Comparison of ENCODE assay signal across 18 cellular contexts in genomic region chr1:201662646-201663045, GRCh38.
DNase-seq lines count a peak whose midpoint lies in the region; ATAC-seq and TF ChIP-seq lines count a peak whose summit lies in the region.
"Had no signal": no experiment of that assay in that cellular context is flagged by ENCODE, and none has a peak within 500 bp of the region (broad histone marks: within the 10 kb centered on the region; RNA-seq: fewer than 3 reads in every experiment).

No MANE protein-coding gene starts in this region.

- CTCF ChIA-PET in RWPE1 (lab: Yijun Ruan, JAX) = interaction anchor here (1.2 kb wide), 1 partner anchor 12 kb away, joined by 4 read pairs; no protein-coding TSS in a partner anchor
- CTCF ChIA-PET in naive thymus-derived CD4-positive, alpha-beta T cell (lab: Charles Lee) = no interaction called here

- H3K36me3 Mint-ChIP-seq in endothelial cell (ENCODE audit: low read depth, unreplicated experiment) (peaks cover 22% of the 10 kb centered on the region), neural progenitor cell (peaks cover 2% of the 10 kb centered on the region)
- no peaks in the 10 kb centered on the region for H3K36me3 Mint-ChIP-seq in naive thymus-derived CD4-positive, alpha-beta T cell
- H3K36me3 Mint-ChIP-seq in naive thymus-derived CD8-positive, alpha-beta T cell = no peaks in the 10 kb centered on the region
- H3K36me3 Mint-ChIP-seq: CD8-positive, alpha-beta T cell had no signal

- no peak overlapping the region for H2AFZ ChIP-seq in neural progenitor cell (replicated peaks)

- no peaks in the 10 kb centered on the region for H3K36me3 ChIP-seq in neural progenitor cell
- no peaks in the 10 kb centered on the region for H3K36me3 ChIP-seq in naive thymus-derived CD4-positive, alpha-beta T cell (ENCODE audit: control insufficient read depth in 2 of 3, insufficient read depth in 3 of 3, low read length in 3 of 3)

- H3K9ac ChIP-seq in neural progenitor cell = no peak overlapping the region
- H3K9ac ChIP-seq: BLaER1 treated with 17β-estradiol and CSF1 and Interleukin-3, amounts not matched to agents 10 nM and 100 nM had no signal

- H3K27ac ChIP-seq in RWPE1 (peak overlapping the region; percentile 11; the same call in 1 of the 2 replicates), neural progenitor cell (no peak overlapping the region)
- no peak overlapping the region for H3K27ac ChIP-seq in naive thymus-derived CD4-positive, alpha-beta T cell (ENCODE audit: low read depth, low read length)
- H3K27ac ChIP-seq: BLaER1 treated with 17β-estradiol and CSF1 and Interleukin-3, amounts not matched to agents 10 nM and 100 nM; HL-60 had no signal

- intact Hi-C loops in naive thymus-derived CD4-positive, alpha-beta T cell (cut with micrococcal nuclease) = no loop called here

- no peaks in the 10 kb centered on the region for H3K27me3 ChIP-seq in neural progenitor cell
- no peaks in the 10 kb centered on the region for H3K27me3 ChIP-seq in naive thymus-derived CD4-positive, alpha-beta T cell (ENCODE audit: control insufficient read depth in 2 of 2, insufficient read depth in 2 of 2, low read length in 2 of 2)
- H3K27me3 ChIP-seq: BLaER1 treated with 17β-estradiol and CSF1 and Interleukin-3, amounts not matched to agents 10 nM and 100 nM had no signal

- H3K4me1 Mint-ChIP-seq in endothelial cell (ENCODE audit: unreplicated experiment) (peaks cover 5% of the 10 kb centered on the region), neural progenitor cell (peaks cover 36% of the 10 kb centered on the region)
- H3K4me1 Mint-ChIP-seq in naive thymus-derived CD4-positive, alpha-beta T cell = peaks cover 0 to 3% (median 0%) of the 10 kb centered on the region in 7 donors
- peaks cover 0 to 2% (median 0%) of the 10 kb centered on the region in 4 donors for H3K4me1 Mint-ChIP-seq in naive thymus-derived CD8-positive, alpha-beta T cell
- H3K4me1 Mint-ChIP-seq: B cell had no signal

- no peak overlapping the region for H3K4me3 ChIP-seq in neural progenitor cell
- H3K4me3 ChIP-seq in naive thymus-derived CD4-positive, alpha-beta T cell (ENCODE audit: low read length) = no peak overlapping the region
- H3K4me3 ChIP-seq: BLaER1 treated with 17β-estradiol and CSF1 and Interleukin-3, amounts not matched to agents 10 nM and 100 nM; GM12878 had no signal

- no peaks in the 10 kb centered on the region for H3K9me3 ChIP-seq in neural progenitor cell (ENCODE audit: low read depth)
- H3K9me3 ChIP-seq in naive thymus-derived CD4-positive, alpha-beta T cell (ENCODE audit: control insufficient read depth in 2 of 3, low read length in 3 of 3) = no peaks in the 10 kb centered on the region
- H3K9me3 ChIP-seq: BLaER1 treated with 17β-estradiol and CSF1 and Interleukin-3, amounts not matched to agents 10 nM and 100 nM had no signal

- H4K20me1 ChIP-seq in neural progenitor cell (ENCODE audit: low read depth) = no peaks in the 10 kb centered on the region

- peak overlapping the region; percentile 31 for H3K4me2 ChIP-seq in neural progenitor cell
- H3K4me2 ChIP-seq: BLaER1 treated with 17β-estradiol and CSF1 and Interleukin-3, amounts not matched to agents 10 nM and 100 nM had no signal

- H3K9me3 Mint-ChIP-seq in endothelial cell (ENCODE audit: unreplicated experiment) (no peaks in the 10 kb centered on the region), neural progenitor cell (peaks cover 2% of the 10 kb centered on the region)
- no peaks in the 10 kb centered on the region for H3K9me3 Mint-ChIP-seq in naive thymus-derived CD4-positive, alpha-beta T cell
- no peaks in the 10 kb centered on the region for H3K9me3 Mint-ChIP-seq in naive thymus-derived CD8-positive, alpha-beta T cell
- H3K9me3 Mint-ChIP-seq: CD8-positive, alpha-beta T cell; H9 had no signal

- no peak for TF ChIP-seq CTCF in RWPE1 (conservative IDR thresholded peaks at IDR 0.05; ENCODE audit: low read depth)
- TF ChIP-seq CTCF in endothelial cell (IDR thresholded peaks at IDR 0.05; ENCODE audit: unreplicated experiment) = no peak
- TF ChIP-seq CTCF in neural progenitor cell (IDR thresholded peaks at IDR 0.05) = no peak

- no peaks in the 10 kb centered on the region for H3K79me2 ChIP-seq in neural progenitor cell (ENCODE audit: low read depth)

- POLR2A ChIA-PET in RWPE1 (lab: Yijun Ruan, JAX; ENCODE audit: low non-redundant PET) = no interaction called here
- POLR2A ChIA-PET in naive thymus-derived CD4-positive, alpha-beta T cell (lab: Charles Lee) = no interaction called here
- POLR2A ChIA-PET in naive thymus-derived CD8-positive, alpha-beta T cell (lab: Charles Lee) = no interaction called here

- peaks cover 6% of the 10 kb centered on the region for H3F3A ChIP-seq in neural progenitor cell (ENCODE audit: low read depth)

- DNase-seq in COLO829 (ENCODE audit: low spot score) (peak; percentile 64), RWPE1 (ENCODE audit: low spot score) (no peak), endothelial cell (ENCODE audit: low spot score) (no peak), neural progenitor cell (ENCODE audit: low spot score) (peak; percentile 26), NCI-H187 (lab: John Stamatoyannopoulos, UW) (no peak)
- DNase-seq in naive thymus-derived CD4-positive, alpha-beta T cell = no peak
- DNase-seq in naive thymus-derived CD8-positive, alpha-beta T cell = no peak
- DNase-seq: CD8-positive, alpha-beta T cell; COR-L47; DMS 273 treated with DMSO at 0.1 percent for 48 hours; DMS53; DND-41; EL; H9 had no signal

- ATAC-seq in naive thymus-derived CD4-positive, alpha-beta T cell = no peak
- no peak for ATAC-seq in naive thymus-derived CD8-positive, alpha-beta T cell
- ATAC-seq: CD8-positive, alpha-beta T cell; GM12878 had no signal

- H3K27me3 Mint-ChIP-seq in endothelial cell (ENCODE audit: unreplicated experiment) (peaks cover 2% of the 10 kb centered on the region), neural progenitor cell (ENCODE audit: insufficient read depth, low read depth) (peaks cover 7% of the 10 kb centered on the region)
- H3K27me3 Mint-ChIP-seq in naive thymus-derived CD4-positive, alpha-beta T cell = peaks cover 0 to 8% (median 0%) of the 10 kb centered on the region in 5 donors
- H3K27me3 Mint-ChIP-seq in naive thymus-derived CD8-positive, alpha-beta T cell = peaks cover 0 to 13% (median 0%) of the 10 kb centered on the region in 5 donors

- peak overlapping the region; percentile 45 for H3K4me3 Mint-ChIP-seq in endothelial cell (ENCODE audit: unreplicated experiment)
- H3K4me3 Mint-ChIP-seq in neural progenitor cell = no peak overlapping the region
- no peak overlapping the region for H3K4me3 Mint-ChIP-seq in naive thymus-derived CD4-positive, alpha-beta T cell
- H3K4me3 Mint-ChIP-seq in naive thymus-derived CD8-positive, alpha-beta T cell = no peak overlapping the region
- H3K4me3 Mint-ChIP-seq: B cell; CD8-positive, alpha-beta T cell; H9 had no signal

- peaks cover 9% of the 10 kb centered on the region for H3K4me1 ChIP-seq in neural progenitor cell
- H3K4me1 ChIP-seq in naive thymus-derived CD4-positive, alpha-beta T cell (ENCODE audit: control insufficient read depth in 2 of 2, insufficient read depth in 2 of 2, low read length in 2 of 2) = no peaks in the 10 kb centered on the region

- no peak overlapping the region for H3K27ac Mint-ChIP-seq in endothelial cell (ENCODE audit: unreplicated experiment)
- H3K27ac Mint-ChIP-seq in neural progenitor cell = no peak overlapping the region
- H3K27ac Mint-ChIP-seq in naive thymus-derived CD4-positive, alpha-beta T cell = no peak overlapping the region
- H3K27ac Mint-ChIP-seq in naive thymus-derived CD8-positive, alpha-beta T cell = no peak overlapping the region
- H3K27ac Mint-ChIP-seq: B cell; CD8-positive, alpha-beta T cell had no signal

Comparison
In these comparisons a context has a peak if more than half of its experiments do, and no peak if none do; other contexts are left out.
1. DNase-seq: peak in COLO829 (single experiment) and neural progenitor cell (single experiment); none in RWPE1 (single experiment), endothelial cell (single experiment), NCI-H187 (0 of 2), naive thymus-derived CD4-positive, alpha-beta T cell (0 of 9) and naive thymus-derived CD8-positive, alpha-beta T cell (0 of 10).